1 cellular context compared by ENCODE assay signal in the genomic region with DNA sequence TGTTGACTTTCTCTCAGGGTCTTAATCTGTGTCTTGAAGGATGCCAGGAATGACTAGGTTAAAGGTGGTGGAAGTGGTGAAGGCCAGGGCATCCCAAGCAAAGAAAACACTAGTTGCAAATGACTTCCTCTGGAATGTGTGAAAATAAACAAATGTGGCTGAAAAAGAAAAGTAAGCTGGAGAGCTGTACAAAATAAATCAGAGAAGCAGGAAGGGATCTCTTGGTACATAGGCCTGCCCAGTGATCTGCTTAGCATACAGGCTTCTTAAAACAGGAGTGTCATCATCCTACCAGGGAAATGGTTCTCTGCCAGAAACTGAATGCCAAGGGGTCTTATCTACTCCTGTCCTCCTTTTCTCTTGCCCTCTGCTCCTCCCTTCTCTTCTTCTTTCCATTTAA.
TF ChIP-seq lines count a peak whose summit lies in the region.

No MANE protein-coding gene starts in this region.

TF ChIP-seq in GM23338, 12 proteins besides CTCF, POLR2A, EP300 and RAD21:
- TF ChIP-seq, protein P1, sequence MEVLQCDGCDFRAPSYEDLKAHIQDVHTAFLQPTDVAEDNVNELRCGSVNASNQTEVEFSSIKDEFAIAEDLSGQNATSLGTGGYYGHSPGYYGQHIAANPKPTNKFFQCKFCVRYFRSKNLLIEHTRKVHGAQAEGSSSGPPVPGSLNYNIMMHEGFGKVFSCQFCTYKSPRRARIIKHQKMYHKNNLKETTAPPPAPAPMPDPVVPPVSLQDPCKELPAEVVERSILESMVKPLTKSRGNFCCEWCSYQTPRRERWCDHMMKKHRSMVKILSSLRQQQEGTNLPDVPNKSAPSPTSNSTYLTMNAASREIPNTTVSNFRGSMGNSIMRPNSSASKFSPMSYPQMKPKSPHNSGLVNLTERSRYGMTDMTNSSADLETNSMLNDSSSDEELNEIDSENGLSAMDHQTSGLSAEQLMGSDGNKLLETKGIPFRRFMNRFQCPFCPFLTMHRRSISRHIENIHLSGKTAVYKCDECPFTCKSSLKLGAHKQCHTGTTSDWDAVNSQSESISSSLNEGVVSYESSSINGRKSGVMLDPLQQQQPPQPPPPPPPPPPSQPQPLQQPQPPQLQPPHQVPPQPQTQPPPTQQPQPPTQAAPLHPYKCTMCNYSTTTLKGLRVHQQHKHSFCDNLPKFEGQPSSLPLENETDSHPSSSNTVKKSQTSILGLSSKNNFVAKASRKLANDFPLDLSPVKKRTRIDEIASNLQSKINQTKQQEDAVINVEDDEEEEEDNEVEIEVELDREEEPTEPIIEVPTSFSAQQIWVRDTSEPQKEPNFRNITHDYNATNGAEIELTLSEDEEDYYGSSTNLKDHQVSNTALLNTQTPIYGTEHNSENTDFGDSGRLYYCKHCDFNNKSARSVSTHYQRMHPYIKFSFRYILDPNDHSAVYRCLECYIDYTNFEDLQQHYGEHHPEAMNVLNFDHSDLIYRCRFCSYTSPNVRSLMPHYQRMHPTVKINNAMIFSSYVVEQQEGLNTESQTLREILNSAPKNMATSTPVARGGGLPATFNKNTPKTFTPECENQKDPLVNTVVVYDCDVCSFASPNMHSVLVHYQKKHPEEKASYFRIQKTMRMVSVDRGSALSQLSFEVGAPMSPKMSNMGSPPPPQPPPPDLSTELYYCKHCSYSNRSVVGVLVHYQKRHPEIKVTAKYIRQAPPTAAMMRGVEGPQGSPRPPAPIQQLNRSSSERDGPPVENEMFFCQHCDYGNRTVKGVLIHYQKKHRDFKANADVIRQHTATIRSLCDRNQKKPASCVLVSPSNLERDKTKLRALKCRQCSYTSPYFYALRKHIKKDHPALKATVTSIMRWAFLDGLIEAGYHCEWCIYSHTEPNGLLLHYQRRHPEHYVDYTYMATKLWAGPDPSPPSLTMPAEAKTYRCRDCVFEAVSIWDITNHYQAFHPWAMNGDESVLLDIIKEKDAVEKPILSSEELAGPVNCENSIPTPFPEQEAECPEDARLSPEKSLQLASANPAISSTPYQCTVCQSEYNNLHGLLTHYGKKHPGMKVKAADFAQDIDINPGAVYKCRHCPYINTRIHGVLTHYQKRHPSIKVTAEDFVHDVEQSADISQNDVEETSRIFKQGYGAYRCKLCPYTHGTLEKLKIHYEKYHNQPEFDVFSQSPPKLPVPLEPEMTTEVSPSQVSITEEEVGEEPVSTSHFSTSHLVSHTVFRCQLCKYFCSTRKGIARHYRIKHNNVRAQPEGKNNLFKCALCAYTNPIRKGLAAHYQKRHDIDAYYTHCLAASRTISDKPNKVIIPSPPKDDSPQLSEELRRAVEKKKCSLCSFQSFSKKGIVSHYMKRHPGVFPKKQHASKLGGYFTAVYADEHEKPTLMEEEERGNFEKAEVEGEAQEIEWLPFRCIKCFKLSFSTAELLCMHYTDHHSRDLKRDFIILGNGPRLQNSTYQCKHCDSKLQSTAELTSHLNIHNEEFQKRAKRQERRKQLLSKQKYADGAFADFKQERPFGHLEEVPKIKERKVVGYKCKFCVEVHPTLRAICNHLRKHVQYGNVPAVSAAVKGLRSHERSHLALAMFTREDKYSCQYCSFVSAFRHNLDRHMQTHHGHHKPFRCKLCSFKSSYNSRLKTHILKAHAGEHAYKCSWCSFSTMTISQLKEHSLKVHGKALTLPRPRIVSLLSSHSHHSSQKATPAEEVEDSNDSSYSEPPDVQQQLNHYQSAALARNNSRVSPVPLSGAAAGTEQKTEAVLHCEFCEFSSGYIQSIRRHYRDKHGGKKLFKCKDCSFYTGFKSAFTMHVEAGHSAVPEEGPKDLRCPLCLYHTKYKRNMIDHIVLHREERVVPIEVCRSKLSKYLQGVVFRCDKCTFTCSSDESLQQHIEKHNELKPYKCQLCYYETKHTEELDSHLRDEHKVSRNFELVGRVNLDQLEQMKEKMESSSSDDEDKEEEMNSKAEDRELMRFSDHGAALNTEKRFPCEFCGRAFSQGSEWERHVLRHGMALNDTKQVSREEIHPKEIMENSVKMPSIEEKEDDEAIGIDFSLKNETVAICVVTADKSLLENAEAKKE (CRISPR knock-in tag; IDR thresholded peaks at IDR 0.05) = no peak
- TF ChIP-seq STAT1 (IDR thresholded peaks at IDR 0.05; ENCODE audit: unreplicated experiment) (no peak), ZNF114 (CRISPR knock-in tag; IDR thresholded peaks at IDR 0.05) (no peak), CREB1 (CRISPR knock-in tag; IDR thresholded peaks at IDR 0.05; ENCODE audit: low read depth) (no peak), EZH2phosphoT487 (IDR thresholded peaks at IDR 0.05; ENCODE audit: unreplicated experiment) (no peak), EZH2 (IDR thresholded peaks at IDR 0.05; ENCODE audit: low read depth, unreplicated experiment) (no peak), NANOG (IDR thresholded peaks at IDR 0.05; ENCODE audit: borderline replicate concordance) (no peak), ZNF331 (CRISPR knock-in tag; IDR thresholded peaks at IDR 0.05; ENCODE audit: low read depth) (no peak), POLR2AphosphoS5 (IDR thresholded peaks at IDR 0.05; ENCODE audit: low read depth) (no peak), JUNB (IDR thresholded peaks at IDR 0.05; ENCODE audit: unreplicated experiment) (no peak)
- TF ChIP-seq, protein P2, sequence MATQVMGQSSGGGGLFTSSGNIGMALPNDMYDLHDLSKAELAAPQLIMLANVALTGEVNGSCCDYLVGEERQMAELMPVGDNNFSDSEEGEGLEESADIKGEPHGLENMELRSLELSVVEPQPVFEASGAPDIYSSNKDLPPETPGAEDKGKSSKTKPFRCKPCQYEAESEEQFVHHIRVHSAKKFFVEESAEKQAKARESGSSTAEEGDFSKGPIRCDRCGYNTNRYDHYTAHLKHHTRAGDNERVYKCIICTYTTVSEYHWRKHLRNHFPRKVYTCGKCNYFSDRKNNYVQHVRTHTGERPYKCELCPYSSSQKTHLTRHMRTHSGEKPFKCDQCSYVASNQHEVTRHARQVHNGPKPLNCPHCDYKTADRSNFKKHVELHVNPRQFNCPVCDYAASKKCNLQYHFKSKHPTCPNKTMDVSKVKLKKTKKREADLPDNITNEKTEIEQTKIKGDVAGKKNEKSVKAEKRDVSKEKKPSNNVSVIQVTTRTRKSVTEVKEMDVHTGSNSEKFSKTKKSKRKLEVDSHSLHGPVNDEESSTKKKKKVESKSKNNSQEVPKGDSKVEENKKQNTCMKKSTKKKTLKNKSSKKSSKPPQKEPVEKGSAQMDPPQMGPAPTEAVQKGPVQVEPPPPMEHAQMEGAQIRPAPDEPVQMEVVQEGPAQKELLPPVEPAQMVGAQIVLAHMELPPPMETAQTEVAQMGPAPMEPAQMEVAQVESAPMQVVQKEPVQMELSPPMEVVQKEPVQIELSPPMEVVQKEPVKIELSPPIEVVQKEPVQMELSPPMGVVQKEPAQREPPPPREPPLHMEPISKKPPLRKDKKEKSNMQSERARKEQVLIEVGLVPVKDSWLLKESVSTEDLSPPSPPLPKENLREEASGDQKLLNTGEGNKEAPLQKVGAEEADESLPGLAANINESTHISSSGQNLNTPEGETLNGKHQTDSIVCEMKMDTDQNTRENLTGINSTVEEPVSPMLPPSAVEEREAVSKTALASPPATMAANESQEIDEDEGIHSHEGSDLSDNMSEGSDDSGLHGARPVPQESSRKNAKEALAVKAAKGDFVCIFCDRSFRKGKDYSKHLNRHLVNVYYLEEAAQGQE (IDR thresholded peaks at IDR 0.05; ENCODE audit: unreplicated experiment) = no peak
- TF ChIP-seq, protein P3, sequence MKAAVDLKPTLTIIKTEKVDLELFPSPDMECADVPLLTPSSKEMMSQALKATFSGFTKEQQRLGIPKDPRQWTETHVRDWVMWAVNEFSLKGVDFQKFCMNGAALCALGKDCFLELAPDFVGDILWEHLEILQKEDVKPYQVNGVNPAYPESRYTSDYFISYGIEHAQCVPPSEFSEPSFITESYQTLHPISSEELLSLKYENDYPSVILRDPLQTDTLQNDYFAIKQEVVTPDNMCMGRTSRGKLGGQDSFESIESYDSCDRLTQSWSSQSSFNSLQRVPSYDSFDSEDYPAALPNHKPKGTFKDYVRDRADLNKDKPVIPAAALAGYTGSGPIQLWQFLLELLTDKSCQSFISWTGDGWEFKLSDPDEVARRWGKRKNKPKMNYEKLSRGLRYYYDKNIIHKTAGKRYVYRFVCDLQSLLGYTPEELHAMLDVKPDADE (IDR thresholded peaks at IDR 0.05) = no peak
